8 cellular contexts compared by ENCODE assay signal in genomic region chr19:38664503-38665211, GRCh38. TPM values are rescaled to one million over a fixed set of nuclear protein-coding genes. Genes with fewer than 3 reads are reported as not detected.
DNase-seq lines count a peak whose midpoint lies in the region; ATAC-seq, FAIRE-seq and TF ChIP-seq lines count a peak whose summit lies in the region.

No MANE protein-coding gene starts in this region.

- peak; percentile 63 for FAIRE-seq in HTR-8/SVneo (lab: Jason Lieb, UNC)
- FAIRE-seq in D721Med (lab: Jason Lieb, UNC) = no peak

- no peak for TF ChIP-seq POLR2A in spleen (IDR thresholded peaks at IDR 0.05)

- WGBS in spleen, 5 donors = 18 to 32% (median 25%) methylated on average over 6 to 7 of the region's 7 CpGs

- intact Hi-C loops in left ventricle myocardium superior (cut with micrococcal nuclease) (no loop called here), spleen (cut with DNase I; ENCODE audit: low total_unique reads) (no loop called here)

- H3K9me3 ChIP-seq in spleen = no peaks in the 10 kb centered on the region

- H3K4me3 Mint-ChIP-seq in T-cell = peak overlapping the region in 1 of 3 donors; percentile 27

- no peak for DNase-seq in HTR-8/SVneo (ENCODE audit: insufficient read length, low spot score)
- DNase-seq in T-cell = no peak
- peak; percentile 58 for DNase-seq in left ventricle myocardium superior
- DNase-seq in spleen = peak; percentile 79
- no peak for DNase-seq in iPS-NIHi11 (ENCODE audit: low spot score)
- no peak for DNase-seq in activated T-cell treated with anti-CD3 and anti-CD28 coated beads, Interleukin-2, amount 50 U/mL, for 48 hours
- no peak for DNase-seq in NCI-H748 (lab: John Stamatoyannopoulos, UW; ENCODE audit: unreplicated experiment)
- DNase-seq in D721Med (ENCODE audit: insufficient read length, low spot score) = no peak

- TF ChIP-seq CTCF in spleen (IDR thresholded peaks at IDR 0.05 in 8 of 11, conservative IDR thresholded peaks at IDR 0.05 in 3 of 11) = no peak
- TF ChIP-seq CTCF in D721Med (IDR thresholded peaks at IDR 0.05; ENCODE audit: insufficient read depth, missing control alignments) = no peak

- ATAC-seq in T-cell (replicated peaks in 1 of 4) (peak in 1 of 4 experiments; percentile 21), left ventricle myocardium superior (peak; percentile 49)

- POLR2A ChIA-PET in T-cell (lab: Charles Lee) = interaction anchor here in 1 of 2 donors (0.6 kb wide), 1 partner anchor 975 kb away, joined by 4 read pairs; no protein-coding TSS in a partner anchor

- H3K36me3 ChIP-seq in spleen = peaks cover 0 to 29% (median 0%) of the 10 kb centered on the region in 6 donors

- peak overlapping the region in 2 of 8 donors; percentile 10 to 41 for H3K4me3 ChIP-seq in spleen

- H3K9me3 Mint-ChIP-seq in T-cell = no peaks in the 10 kb centered on the region

- CTCF ChIA-PET in T-cell (lab: Charles Lee) = interaction anchor here in 1 of 2 donors (1.0 to 1.4 kb wide), 2 partner anchors 11 to 30 kb away, joined by 3 to 4 read pairs; no protein-coding TSS in a partner anchor

- H3K27ac ChIP-seq in spleen = peak overlapping the region; percentile 82 to 94 (median 92)

- peaks cover 0 to 6% of the 10 kb centered on the region in 2 donors for H3K27me3 Mint-ChIP-seq in T-cell

- H3K27me3 ChIP-seq in spleen (replicated peaks in 1 of 7) = no peaks in the 10 kb centered on the region

- H3K36me3 Mint-ChIP-seq in T-cell = peaks cover 15% of the 10 kb centered on the region

- peaks cover 75 to 89% (median 82%) of the 10 kb centered on the region in 3 donors for H3K4me1 Mint-ChIP-seq in T-cell

- H3K27ac Mint-ChIP-seq in T-cell = peak overlapping the region; percentile 46 to 66

- H3K4me1 ChIP-seq in spleen = peaks cover 78 to 100% (median 100%) of the 10 kb centered on the region in 6 donors

RNA-seq across cellular contexts. Expression of gene ACTN4, which starts 17.2 kb away (rescaled TPM):
- 100 to 1,000 TPM in 4 of 5 donors, 10 to 100 TPM in 1; 100.0 to 201 (median 175) TPM for total RNA-seq in T-cell
- total RNA-seq in left ventricle myocardium superior = 131 TPM
- total RNA-seq in spleen = 100 to 1,000 TPM; 360 to 621 (median 487) TPM
- polyA plus RNA-seq in spleen = 100 to 1,000 TPM in 1 of 3 donors, 10 to 100 TPM in 2; 39.3 to 185 (median 51.2) TPM

RNA-seq across cellular contexts. Expression of gene EIF3K, which starts 45.7 kb away (rescaled TPM):
- 100 to 1,000 TPM; 317 to 352 (median 319) TPM for total RNA-seq in T-cell
- 674 TPM for total RNA-seq in left ventricle myocardium superior
- 100 to 1,000 TPM; 232 to 538 (median 244) TPM for total RNA-seq in spleen
- polyA plus RNA-seq in spleen = 100 to 1,000 TPM; 276 to 365 (median 328) TPM

RNA-seq across cellular contexts. Expression of gene MAP4K1, which starts 46.9 kb away (rescaled TPM):
- total RNA-seq in T-cell (100 to 1,000 TPM; 243 to 417 (median 329) TPM), left ventricle myocardium superior (1.8 TPM), spleen (100 to 1,000 TPM in 4 of 7 donors, 10 to 100 TPM in 3; 58.2 to 163 (median 122) TPM)
- 100 to 1,000 TPM in 2 of 3 donors, 10 to 100 TPM in 1; 81.3 to 161 (median 153) TPM for polyA plus RNA-seq in spleen

Comparison
In these comparisons a context has a peak if more than half of its experiments do, and no peak if none do; other contexts are left out.
1. DNase-seq: peak in left ventricle myocardium superior (single experiment) and spleen (single experiment); none in HTR-8/SVneo (single experiment), T-cell (0 of 34), iPS-NIHi11 (single experiment), activated T-cell treated with anti-CD3 and anti-CD28 coated beads, Interleukin-2, amount 50 U/mL, for 48 hours (0 of 2), NCI-H748 (single experiment) and D721Med (single experiment).
2. RNA of gene MAP4K1, which starts 46.9 kb away (total RNA-seq): 243 to 417 TPM in T-cell and 58.2 to 163 TPM in spleen; 1.8 TPM in left ventricle myocardium superior (single experiment); every median in the first group is over 10 times any median in the second.